In genomic region chr4:40150932-40151331, GRCh38 we compare ENCODE assay signal across 1 cellular context.
TF ChIP-seq lines count a peak whose summit lies in the region.

No MANE protein-coding gene starts in this region.

TF ChIP-seq in endothelial cell of umbilical vein, 7 proteins besides CTCF, POLR2A, EP300 and RAD21 (continued from another document):
- TF ChIP-seq POLR2AphosphoS5 (IDR thresholded peaks at IDR 0.05; ENCODE audit: insufficient read depth, low read depth, low read length) (no peak), MYC (IDR thresholded peaks at IDR 0.05; ENCODE audit: low read depth, low read length) (no peak), GATA2 (IDR thresholded peaks at IDR 0.05; ENCODE audit: insufficient read depth, insufficient read length, low read depth, low read length) (no peak), FOS (IDR thresholded peaks at IDR 0.05; ENCODE audit: borderline replicate concordance, insufficient read depth, low read length) (no peak), JUN (IDR thresholded peaks at IDR 0.05; ENCODE audit: borderline replicate concordance, insufficient read depth, insufficient read length, low read depth) (no peak), MAX (IDR thresholded peaks at IDR 0.05; ENCODE audit: insufficient read depth, insufficient read length) (no peak)
